ENCODE assay signal across 1 cellular context in genomic region chr16:88970095-88970494, GRCh38.
A peak's percentile ranks its signal among the peaks of the same experiment; 100 is the strongest.
TF ChIP-seq lines count a peak whose summit lies in the region.

No MANE protein-coding gene starts in this region.

TF ChIP-seq in K562, 482 proteins besides CTCF, POLR2A, EP300 and RAD21:
- TF ChIP-seq ZNF76 (CRISPR knock-in tag; IDR thresholded peaks at IDR 0.05; ENCODE audit: borderline replicate concordance) (no peak), POLR2G (IDR thresholded peaks at IDR 0.05; ENCODE audit: low read depth, low read length) (peak; percentile 5; the same call in 1 of the 2 replicates), TFAP4 (CRISPR knock-in tag; IDR thresholded peaks at IDR 0.05; ENCODE audit: borderline replicate concordance) (no peak), ZC3H4 (CRISPR knock-in tag; IDR thresholded peaks at IDR 0.05; ENCODE audit: borderline replicate concordance) (0 out of 2 replicates have a peak, but pooled peaks have one; percentile 30), ZNF146 (CRISPR knock-in tag; IDR thresholded peaks at IDR 0.05; ENCODE audit: unreplicated experiment) (no peak), HMGN3 (IDR thresholded peaks at IDR 0.05; ENCODE audit: borderline replicate concordance, extremely low read depth, insufficient read length, low read depth, low read length) (peak; percentile 16), HDAC6 (IDR thresholded peaks at IDR 0.05; ENCODE audit: low read depth, low read length) (no peak), ZNF277 (CRISPR knock-in tag; IDR thresholded peaks at IDR 0.05; ENCODE audit: borderline replicate concordance) (no peak), STAT6 (CRISPR knock-in tag; IDR thresholded peaks at IDR 0.05) (no peak), HINFP (tag; conservative IDR thresholded peaks at IDR 0.05; ENCODE audit: low read depth) (no peak), FIP1L1 (IDR thresholded peaks at IDR 0.05; ENCODE audit: low read depth, low read length, poor library complexity, severe bottlenecking) (peak; percentile 75), ARID3A (IDR thresholded peaks at IDR 0.05; ENCODE audit: borderline replicate concordance, low read depth, low read length) (no peak)
